8 cellular contexts compared by ENCODE assay signal in genomic region chr10:69696073-69696731, GRCh38.
A peak's percentile ranks its signal among the peaks of the same experiment; 100 is the strongest.
DNase-seq lines count a peak whose midpoint lies in the region; ATAC-seq and TF ChIP-seq lines count a peak whose summit lies in the region.

No MANE protein-coding gene starts in this region.

- H3K27me3 ChIP-seq in KMS-11 (ENCODE audit: insufficient read depth, low read depth) (no peaks in the 10 kb centered on the region), adipocyte (replicated peaks; ENCODE audit: control insufficient read depth, insufficient read depth, low read length) (peaks cover 28% of the 10 kb centered on the region), iPS DF 6.9 (ENCODE audit: control insufficient read depth, insufficient read depth, low read length) (no peaks in the 10 kb centered on the region), aorta (ENCODE audit: control insufficient read depth in 1 of 2, insufficient read depth in 2 of 2, low read length in 1 of 2) (no peaks in the 10 kb centered on the region)

- peak; percentile 44; the same call in 1 of the 2 replicates for TF ChIP-seq CTCF in KMS-11 (conservative IDR thresholded peaks at IDR 0.05; ENCODE audit: low read depth, low read length)

- no peaks in the 10 kb centered on the region for H3K79me2 ChIP-seq in KMS-11 (ENCODE audit: insufficient read depth, low read depth)

- peaks cover 3% of the 10 kb centered on the region for H3K9me3 ChIP-seq in adipocyte (ENCODE audit: control insufficient read depth, low read length)
- no peaks in the 10 kb centered on the region for H3K9me3 ChIP-seq in iPS DF 6.9 (ENCODE audit: control insufficient read depth, insufficient read depth, low read length)
- H3K9me3 ChIP-seq in aorta (ENCODE audit: control insufficient read depth, low read length) = no peaks in the 10 kb centered on the region

- H3K4me1 ChIP-seq in KMS-11 (ENCODE audit: low read depth, poor library complexity, severe bottlenecking) (no peaks in the 10 kb centered on the region), adipocyte (ENCODE audit: control insufficient read depth, insufficient read depth, low read length) (no peaks in the 10 kb centered on the region), iPS DF 6.9 (ENCODE audit: control insufficient read depth, insufficient read depth, low read length) (no peaks in the 10 kb centered on the region), aorta (ENCODE audit: control insufficient read depth in 1 of 2, insufficient read depth in 2 of 2, low read length in 2 of 2) (no peaks in the 10 kb centered on the region)

- no peak overlapping the region for H3K4me3 ChIP-seq in KMS-11 (IDR thresholded peaks at IDR 0.05; ENCODE audit: insufficient read depth, low read depth, low read length)
- H3K4me3 ChIP-seq in adipocyte (ENCODE audit: low read length) = no peak overlapping the region
- no peak overlapping the region for H3K4me3 ChIP-seq in iPS DF 6.9 (ENCODE audit: low read length)
- H3K4me3 ChIP-seq in aorta (ENCODE audit: low read length in 2 of 2) = no peak overlapping the region

- no peaks in the 10 kb centered on the region for H3K36me3 ChIP-seq in KMS-11 (ENCODE audit: insufficient read depth)
- H3K36me3 ChIP-seq in adipocyte (ENCODE audit: control insufficient read depth, insufficient read depth, low read length, severe bottlenecking) = no peaks in the 10 kb centered on the region
- H3K36me3 ChIP-seq in iPS DF 6.9 (ENCODE audit: control insufficient read depth, insufficient read depth, low read length) = no peaks in the 10 kb centered on the region
- no peaks in the 10 kb centered on the region for H3K36me3 ChIP-seq in aorta (ENCODE audit: control insufficient read depth in 1 of 2, insufficient read depth in 2 of 2, low read length in 1 of 2)

- H3K4me2 ChIP-seq in KMS-11 = no peak overlapping the region

- no peak overlapping the region for H2AFZ ChIP-seq in KMS-11 (ENCODE audit: low read depth)

- peak; percentile 50 for ATAC-seq in aorta (ENCODE audit: low FRiP score)
- ATAC-seq in GM18867 (IDR thresholded peaks at IDR 0.05; ENCODE audit: unreplicated experiment) = no peak
- no peak for ATAC-seq in GM21529 (IDR thresholded peaks at IDR 0.05; ENCODE audit: unreplicated experiment)

- WGBS in iPS DF 6.9 (ENCODE audit: insufficient coverage, insufficient read length) = no CpG with 5 or more reads among the region's 9 CpGs
- 65 to 66% methylated on average over 9 of the region's 9 CpGs for WGBS in aorta, 2 donors

- H3K9ac ChIP-seq in KMS-11 (no peak overlapping the region), adipocyte (ENCODE audit: low read length) (no peak overlapping the region)

- intact Hi-C loops in aorta (cut with DNase I) = no loop called here

- H3K27ac ChIP-seq in KMS-11 (no peak overlapping the region), iPS DF 6.9 (ENCODE audit: low read length) (no peak overlapping the region), aorta (ENCODE audit: low read depth in 1 of 2, low read length in 2 of 2) (no peak overlapping the region)

- H4K20me1 ChIP-seq in KMS-11 (ENCODE audit: insufficient read depth) = no peaks in the 10 kb centered on the region

- DNase-seq in GM04503 (ENCODE audit: low read depth) = peak; percentile 21
- DNase-seq in adipocyte (ENCODE audit: low read depth) = peak; percentile 83
- peak; percentile 25 for DNase-seq in iPS DF 6.9 (ENCODE audit: low read depth, low spot score)
- DNase-seq in aorta = no peak
- DNase-seq in nucleus accumbens (lab: John Stamatoyannopoulos, UW) = no peak

Comparison
In these comparisons a context has a peak if more than half of its experiments do, and no peak if none do; other contexts are left out.
1. DNase-seq: peak in GM04503 (single experiment), adipocyte (single experiment) and iPS DF 6.9 (single experiment); none in aorta (0 of 2) and nucleus accumbens (0 of 56).